29 cellular contexts compared by ENCODE assay signal in genomic region chr9:84843175-84843824, GRCh38.
"Had no signal": no experiment of that assay in that cellular context is flagged by ENCODE, and none has a peak within 500 bp of the region (broad histone marks: within the 10 kb centered on the region; RNA-seq: fewer than 3 reads in every experiment).

No MANE protein-coding gene starts in this region.

- H3K27me3 ChIP-seq: adrenal gland, brain microvascular endothelial cell, SJCRH30 had no signal

- H3K4me2 ChIP-seq: KMS-11 had no signal

- DNase-seq: activated CD4-positive, alpha-beta memory T cell treated with anti-CD3 and anti-CD28 coated beads for 36 hours; activated CD4-positive, alpha-beta T cell treated with anti-CD3 and anti-CD28 coated beads for 36 hours; activated CD4-positive, alpha-beta T cell treated with anti-CD3 and anti-CD28 coated beads, Interleukin-2, amount 10 ng/mL, durations not matched to agents 7 days and 5 days; activated CD8-positive, alpha-beta memory T cell treated with anti-CD3 and anti-CD28 coated beads, Interleukin-2, amount 50 U/mL, for 4 hours; activated gamma-delta T cell treated with Interleukin-2 at 50 U/mL for 16 hours; activated naive CD4-positive, alpha-beta T cell treated with anti-CD3 and anti-CD28 coated beads for 36 hours; activated T-cell treated with anti-CD3 and anti-CD28 coated beads for 4 hours; activated T-cell treated with anti-CD3 and anti-CD28 coated beads, Interleukin-2, amount 50 U/mL, for 4 hours; adrenal gland; brain microvascular endothelial cell; central memory CD4-positive, alpha-beta T cell; MM.1S; MV-4-11; NCI-H1092 treated with DMSO at 0.1 percent for 48 hours; NCI-H1417; NCI-H146; NCI-H187 treated with DMSO at 0.1 percent for 48 hours; NCI-H2081 treated with DMSO at 0.1 percent for 48 hours; NCI-H345; NCI-H524 treated with DMSO at 0.1 percent for 48 hours; SHP77; SJCRH30; T1000 had no signal

- H3K9ac ChIP-seq: KMS-11 had no signal

- H3K36me3 Mint-ChIP-seq: activated CD4-positive, alpha-beta memory T cell treated with anti-CD3 and anti-CD28 coated beads for 36 hours; activated naive CD4-positive, alpha-beta T cell treated with anti-CD3 and anti-CD28 coated beads, Interleukin-2, amount 50 U/mL, for 72 hours had no signal

- ATAC-seq: activated CD4-positive, alpha-beta T cell treated with anti-CD3 and anti-CD28 coated beads for 36 hours; activated CD4-positive, CD25-positive, alpha-beta regulatory T cell treated with anti-CD3 and anti-CD28 coated beads, Interleukin-2, amount 50 U/mL, for 24 hours; activated naive CD4-positive, alpha-beta T cell treated with anti-CD3 and anti-CD28 coated beads, Interleukin-2, amount 50 U/mL, for 72 hours; activated T-cell treated with anti-CD3 and anti-CD28 coated beads, Interleukin-2, amount 50 U/mL, for 4 hours; Panc1 had no signal

- H3K4me3 Mint-ChIP-seq: activated CD4-positive, alpha-beta memory T cell treated with anti-CD3 and anti-CD28 coated beads for 36 hours; activated CD4-positive, alpha-beta T cell treated with anti-CD3 and anti-CD28 coated beads for 36 hours; activated CD4-positive, alpha-beta T cell treated with anti-CD3 and anti-CD28 coated beads, Interleukin-2, amount 10 ng/mL, durations not matched to agents 7 days and 5 days; activated naive CD4-positive, alpha-beta T cell treated with anti-CD3 and anti-CD28 coated beads for 36 hours; activated T-cell treated with anti-CD3 and anti-CD28 coated beads, Interleukin-2, amount 50 U/mL, for 4 hours; activated T-helper 1 cell treated with anti-CD3 and anti-CD28 coated beads, Interleukin-12 subunit alpha, Interleukin-12 subunit beta, Interleukin-2, Interleukin-4 antibody, amounts not matched to agents 30 ng/mL and 10 ng/mL and 1 ng/mL, durations not matched to agents 14 hours and 24 hours and 36 hours had no signal

- H3K36me3 ChIP-seq: adrenal gland, brain microvascular endothelial cell, SJCRH30 had no signal

- H3K4me1 Mint-ChIP-seq: activated CD4-positive, alpha-beta T cell treated with anti-CD3 and anti-CD28 coated beads for 36 hours; activated CD4-positive, alpha-beta T cell treated with anti-CD3 and anti-CD28 coated beads, Interleukin-2, amount 10 ng/mL, durations not matched to agents 7 days and 5 days had no signal

- H3K4me3 ChIP-seq: adrenal gland, SJCRH30, SK-N-MC had no signal

- H3K27me3 Mint-ChIP-seq: activated CD4-positive, alpha-beta T cell treated with anti-CD3 and anti-CD28 coated beads, Interleukin-2, amount 10 ng/mL, durations not matched to agents 7 days and 5 days had no signal

- H3K9me3 Mint-ChIP-seq: activated CD4-positive, alpha-beta memory T cell treated with anti-CD3 and anti-CD28 coated beads for 36 hours; activated CD4-positive, alpha-beta T cell treated with anti-CD3 and anti-CD28 coated beads, Interleukin-2, amount 10 ng/mL, durations not matched to agents 7 days and 5 days; activated naive CD4-positive, alpha-beta T cell treated with anti-CD3 and anti-CD28 coated beads for 36 hours; activated T-cell treated with anti-CD3 and anti-CD28 coated beads, Interleukin-2, amount 50 U/mL, for 4 hours; activated T-helper 1 cell treated with anti-CD3 and anti-CD28 coated beads, Interleukin-12 subunit alpha, Interleukin-12 subunit beta, Interleukin-2, Interleukin-4 antibody, amounts not matched to agents 30 ng/mL and 10 ng/mL and 1 ng/mL, durations not matched to agents 14 hours and 24 hours and 36 hours had no signal

- H3K27ac ChIP-seq: adrenal gland, brain microvascular endothelial cell, KMS-11, SJCRH30, SK-N-MC had no signal

- H3K4me1 ChIP-seq: adrenal gland, SJCRH30 had no signal

- H3K27ac Mint-ChIP-seq: activated CD4-positive, alpha-beta memory T cell treated with anti-CD3 and anti-CD28 coated beads for 36 hours; activated CD4-positive, alpha-beta T cell treated with anti-CD3 and anti-CD28 coated beads for 36 hours; activated CD4-positive, alpha-beta T cell treated with anti-CD3 and anti-CD28 coated beads, Interleukin-2, amount 10 ng/mL, durations not matched to agents 7 days and 5 days; activated naive CD4-positive, alpha-beta T cell treated with anti-CD3 and anti-CD28 coated beads for 36 hours; activated naive CD4-positive, alpha-beta T cell treated with anti-CD3 and anti-CD28 coated beads, Interleukin-2, amount 50 U/mL, for 72 hours; activated T-helper 1 cell treated with anti-CD3 and anti-CD28 coated beads, Interleukin-12 subunit alpha, Interleukin-12 subunit beta, Interleukin-2, Interleukin-4 antibody, amounts not matched to agents 30 ng/mL and 10 ng/mL and 1 ng/mL, durations not matched to agents 14 hours and 24 hours and 36 hours had no signal

- H3K9me3 ChIP-seq: adrenal gland, SJCRH30 had no signal
